In genomic region chr1:32334864-32335618, GRCh38 we compare ENCODE assay signal across 8 cellular contexts. TPM values are rescaled to one million over a fixed set of nuclear protein-coding genes. Genes with fewer than 3 reads are reported as not detected.
DNase-seq lines count a peak whose midpoint lies in the region; ATAC-seq and TF ChIP-seq lines count a peak whose summit lies in the region.

No MANE protein-coding gene starts in this region.

- peaks cover 0 to 36% (median 8%) of the 10 kb centered on the region in 3 donors for H3K36me3 Mint-ChIP-seq in naive thymus-derived CD8-positive, alpha-beta T cell

- H3K4me3 Mint-ChIP-seq in naive thymus-derived CD8-positive, alpha-beta T cell: peak overlapping the region; percentile 80 to 93 (median 87)

- H3K4me1 ChIP-seq in BE2C (no peaks in the 10 kb centered on the region), esophagus muscularis mucosa (peaks cover 32 to 47% (median 42%) of the 10 kb centered on the region in 4 donors), suprapubic skin (peaks cover 76% of the 10 kb centered on the region)

- TF ChIP-seq CTCF in BE2C (IDR thresholded peaks at IDR 0.05; ENCODE audit: low read depth, low read length) (peak; percentile 51), GM20000 (IDR thresholded peaks at IDR 0.05; ENCODE audit: extremely low read depth, missing control alignments) (peak; percentile 88), esophagus muscularis mucosa (IDR thresholded peaks at IDR 0.05) (peak; percentile 62 to 69 (median 67)), suprapubic skin (IDR thresholded peaks at IDR 0.05) (peak in 1 of 2 donors; percentile 77)

- H3K27ac Mint-ChIP-seq in naive thymus-derived CD8-positive, alpha-beta T cell: peak overlapping the region in 9 of 10 donors; percentile 69 to 91 (median 88)

- H3K4me3 ChIP-seq in BE2C (ENCODE audit: low read depth, low read length) (peak overlapping the region; percentile 66), esophagus muscularis mucosa (peak overlapping the region; percentile 77 to 82 (median 78)), suprapubic skin (peak overlapping the region; percentile 86)

- no peaks in the 10 kb centered on the region for H3K9me3 Mint-ChIP-seq in naive thymus-derived CD8-positive, alpha-beta T cell

- no peak for TF ChIP-seq POLR2A in esophagus muscularis mucosa (IDR thresholded peaks at IDR 0.05; ENCODE audit: low read depth)
- TF ChIP-seq POLR2A in suprapubic skin (IDR thresholded peaks at IDR 0.05): no peak

- POLR2A ChIA-PET in naive thymus-derived CD8-positive, alpha-beta T cell (lab: Charles Lee): interaction anchor here (0.5 to 6.7 kb wide), 29 partner anchors 13 to 274 kb away, joined by 3 to 147 read pairs (median 6); partner anchors contain the start of genes BSDC1, EIF3I, FAM167B and FAM229A

- H3K4me1 Mint-ChIP-seq in naive thymus-derived CD8-positive, alpha-beta T cell: peaks cover 30 to 52% (median 37%) of the 10 kb centered on the region in 4 donors

- intact Hi-C loops in esophagus muscularis mucosa (cut with DNase I): no loop called here

- peak; percentile 66 to 72 for ATAC-seq in naive thymus-derived CD8-positive, alpha-beta T cell
- ATAC-seq in GM18873 (IDR thresholded peaks at IDR 0.05; ENCODE audit: low FRiP score, unreplicated experiment): no peak

- H3K27ac ChIP-seq in esophagus muscularis mucosa (replicated peaks in 1 of 4) (peak overlapping the region; percentile 59 to 71 (median 68)), suprapubic skin (peak overlapping the region; percentile 81)

- DNase-seq in BE2C (peak; percentile 62), GM20000 (ENCODE audit: low spot score) (peak; percentile 80), NCI-H2171 (lab: John Stamatoyannopoulos, UW) (peak; percentile 40), activated T-cell treated with anti-CD3 and anti-CD28 coated beads for 24 hours (ENCODE audit: low read depth) (peak; percentile 45), esophagus muscularis mucosa (ENCODE audit: extremely low spot score) (no peak), suprapubic skin (ENCODE audit: low spot score in 2 of 2) (no peak)
- peak; percentile 60 to 81 (median 72) for DNase-seq in naive thymus-derived CD8-positive, alpha-beta T cell

- WGBS in esophagus muscularis mucosa: 17% methylated on average over 8 of the region's 56 CpGs
- 40% methylated on average over 8 of the region's 56 CpGs for WGBS in suprapubic skin

- H3K36me3 ChIP-seq in BE2C (peaks cover 11% of the 10 kb centered on the region), esophagus muscularis mucosa (peaks cover 13 to 35% (median 32%) of the 10 kb centered on the region in 4 donors), suprapubic skin (peaks cover 28% of the 10 kb centered on the region)

- no peaks in the 10 kb centered on the region for H3K27me3 Mint-ChIP-seq in naive thymus-derived CD8-positive, alpha-beta T cell

- TF ChIP-seq EP300 in esophagus muscularis mucosa (IDR thresholded peaks at IDR 0.05) (no peak), suprapubic skin (IDR thresholded peaks at IDR 0.05) (no peak)

- H3K9me3 ChIP-seq in BE2C (no peaks in the 10 kb centered on the region), esophagus muscularis mucosa (no peaks in the 10 kb centered on the region), suprapubic skin (no peaks in the 10 kb centered on the region)

- H3K27me3 ChIP-seq in BE2C: no peaks in the 10 kb centered on the region
- no peaks in the 10 kb centered on the region for H3K27me3 ChIP-seq in esophagus muscularis mucosa
- H3K27me3 ChIP-seq in suprapubic skin: no peaks in the 10 kb centered on the region

RNA-seq across cellular contexts. Expression of gene MARCKSL1, which starts 1.0 kb away (rescaled TPM):
- 188 TPM for polyA plus RNA-seq in BE2C (2012; ENCODE audit: insufficient read depth, insufficient read length, low read depth)
- total RNA-seq in esophagus muscularis mucosa (10 to 100 TPM in 2 of 4 donors, 1 to 10 TPM in 2; 4.2 to 10.9 (median 9.2) TPM), suprapubic skin (10 to 100 TPM; 12.8 to 25.1 (median 19.3) TPM)
- 10 to 100 TPM; 39.1 to 41.1 TPM for total RNA-seq in naive thymus-derived CD8-positive, alpha-beta T cell
- 10 to 100 TPM; 37.8 to 81.4 (median 72.7) TPM for polyA plus RNA-seq in naive thymus-derived CD8-positive, alpha-beta T cell

RNA-seq across cellular contexts. Expression of gene FAM229A, which starts 27.2 kb away (rescaled TPM):
- polyA plus RNA-seq in BE2C (2012; ENCODE audit: insufficient read depth, insufficient read length, low read depth): 4.2 TPM
- total RNA-seq in esophagus muscularis mucosa (1 to 10 TPM; 1.3 to 8.7 (median 4.9) TPM), suprapubic skin (10 to 100 TPM in 3 of 4 donors, 1 to 10 TPM in 1; 4.4 to 41.8 (median 16.3) TPM)
- total RNA-seq in naive thymus-derived CD8-positive, alpha-beta T cell: 10 to 100 TPM; 28.7 to 30.7 TPM
- under 1 TPM; 0.06 to 0.47 (median 0.14) TPM for polyA plus RNA-seq in naive thymus-derived CD8-positive, alpha-beta T cell

RNA-seq across cellular contexts. Expression of gene TSSK3, which starts 27.3 kb away (rescaled TPM):
- polyA plus RNA-seq in BE2C (2012; ENCODE audit: insufficient read depth, insufficient read length, low read depth): 0.85 TPM
- total RNA-seq in esophagus muscularis mucosa: 1 to 10 TPM in 1 of 4 donors, under 1 TPM in 1, not detected in 2; 0.86 to 3.7 TPM
- total RNA-seq in naive thymus-derived CD8-positive, alpha-beta T cell: 1 to 10 TPM; 2.9 to 3.7 TPM
- 1 to 10 TPM in 2 of 3 donors, under 1 TPM in 1; 0.20 to 2.5 (median 2.0) TPM for polyA plus RNA-seq in naive thymus-derived CD8-positive, alpha-beta T cell
- total RNA-seq in suprapubic skin: 1 to 10 TPM in 2 of 4 donors, under 1 TPM in 1, not detected in 1; 0.86 to 2.7 (median 1.3) TPM

RNA-seq across cellular contexts. Expression of gene HDAC1, which starts 43.2 kb away (rescaled TPM):
- polyA plus RNA-seq in BE2C (2012; ENCODE audit: insufficient read depth, insufficient read length, low read depth): 99.6 TPM
- total RNA-seq in esophagus muscularis mucosa (10 to 100 TPM; 42.8 to 70.4 (median 51.4) TPM), suprapubic skin (10 to 100 TPM; 34.4 to 52.9 (median 40.2) TPM)
- 100 to 1,000 TPM; 154 to 156 TPM for total RNA-seq in naive thymus-derived CD8-positive, alpha-beta T cell
- polyA plus RNA-seq in naive thymus-derived CD8-positive, alpha-beta T cell: 100 to 1,000 TPM; 171 to 202 (median 173) TPM

RNA-seq across cellular contexts. Expression of gene BSDC1, which starts 59.2 kb away (rescaled TPM):
- polyA plus RNA-seq in BE2C (2012; ENCODE audit: insufficient read depth, insufficient read length, low read depth): 58.7 TPM
- total RNA-seq in esophagus muscularis mucosa: 10 to 100 TPM; 57.3 to 67.9 (median 63.4) TPM
- 100 to 1,000 TPM; 112 to 113 TPM for total RNA-seq in naive thymus-derived CD8-positive, alpha-beta T cell
- polyA plus RNA-seq in naive thymus-derived CD8-positive, alpha-beta T cell: 10 to 100 TPM; 29.5 to 39.6 (median 31.1) TPM
- 100 to 1,000 TPM in 3 of 4 donors, 10 to 100 TPM in 1; 96.0 to 140 (median 120) TPM for total RNA-seq in suprapubic skin

Comparison
In these comparisons a context has a peak if more than half of its experiments do, and no peak if none do; other contexts are left out.
1. DNase-seq: peak in BE2C (single experiment), GM20000 (single experiment), NCI-H2171 (single experiment), activated T-cell treated with anti-CD3 and anti-CD28 coated beads for 24 hours (single experiment) and naive thymus-derived CD8-positive, alpha-beta T cell (10 of 10); none in esophagus muscularis mucosa (single experiment) and suprapubic skin (0 of 2).
2. Peak in every context shown above with its lines, with median percentiles within 50 percentile points of each other: H3K4me3 ChIP-seq.